In the genomic region with DNA sequence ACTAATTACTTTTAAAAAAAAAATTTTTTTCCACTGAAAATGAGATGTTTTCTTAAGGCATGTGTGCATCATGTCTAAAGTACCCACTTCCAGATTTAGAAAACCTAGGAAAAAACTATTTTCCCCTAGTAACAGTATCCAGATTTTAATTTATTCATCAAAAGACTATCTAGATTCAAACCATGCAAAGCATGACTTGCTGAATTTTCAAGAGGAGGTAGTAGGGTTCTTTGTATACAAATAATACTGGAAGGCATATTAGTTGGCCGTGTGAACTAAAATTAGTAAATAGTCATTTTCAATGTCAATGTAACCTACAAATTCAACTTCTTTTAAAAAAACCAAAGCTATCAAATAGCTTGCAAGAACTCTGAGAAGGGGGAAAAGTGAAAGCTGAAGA, we compare ENCODE assay signal across 24 cellular contexts.
"Had no signal": no experiment of that assay in that cellular context is flagged by ENCODE, and none has a peak within 500 bp of the region (broad histone marks: within the 10 kb centered on the region; RNA-seq: fewer than 3 reads in every experiment).

No MANE protein-coding gene starts in this region.

- H3K9me3 ChIP-seq: colonic mucosa, esophagus squamous epithelium, gastrocnemius medialis, heart right ventricle, left lung, lower lobe of right lung, mucosa of descending colon had no signal

- H3K27ac ChIP-seq: colonic mucosa, dorsolateral prefrontal cortex, epithelial cell of prostate, esophagus squamous epithelium, gastrocnemius medialis, heart right ventricle, left lung, lower lobe of right lung had no signal

- H3K27me3 ChIP-seq: colonic mucosa, dorsolateral prefrontal cortex, esophagus squamous epithelium, gastrocnemius medialis, heart right ventricle, left lung had no signal

- ATAC-seq: esophagus mucosa; gastrocnemius medialis; heart right ventricle; left cardiac atrium; left lung; left ventricle myocardium superior; lower lobe of right lung; mucosa of descending colon; naive thymus-derived CD8-positive, alpha-beta T cell had no signal

- H3K4me1 ChIP-seq: colonic mucosa had no signal

- H3K36me3 ChIP-seq: colonic mucosa, esophagus squamous epithelium, gastrocnemius medialis, heart right ventricle, left lung, lower lobe of right lung had no signal

- H3K4me3 ChIP-seq: colonic mucosa, dorsolateral prefrontal cortex, esophagus squamous epithelium, gastrocnemius medialis, heart right ventricle, left lung, lower lobe of right lung, mucosa of descending colon had no signal

- DNase-seq: colonic mucosa; dermis blood vessel endothelial cell; dorsolateral prefrontal cortex; effector CD4-positive, alpha-beta T cell; effector memory CD4-positive, alpha-beta T cell; erythroblast; esophagus squamous epithelium; foreskin fibroblast; foreskin melanocyte; gastrocnemius medialis; glutamatergic neuron; head of caudate nucleus; heart right ventricle; hippocampal formation; left cardiac atrium; left lung; left ventricle myocardium superior; lower lobe of right lung; mesenchymal stem cell; mucosa of descending colon; naive B cell; naive thymus-derived CD8-positive, alpha-beta T cell had no signal
